In the genomic region with DNA sequence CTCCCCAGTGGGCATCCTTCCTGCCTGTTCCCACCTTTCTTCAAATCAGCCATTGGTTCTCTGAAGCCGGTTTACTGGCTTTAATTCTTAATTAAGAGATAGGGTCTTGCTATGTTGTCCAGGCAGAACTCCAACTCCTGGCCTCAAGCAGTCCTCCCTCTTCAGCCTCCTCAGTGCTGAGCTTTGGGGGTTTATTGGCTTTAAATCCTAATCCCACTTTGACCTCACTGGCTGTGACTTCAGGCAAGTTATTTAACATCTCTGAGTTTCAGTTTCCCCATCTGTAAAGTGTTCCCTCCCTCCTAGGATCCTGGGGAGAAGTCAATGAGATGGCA, we compare ENCODE assay signal across 9 cellular contexts. TPM values are rescaled to one million over a fixed set of nuclear protein-coding genes. Genes with fewer than 3 reads are reported as not detected.
DNase-seq lines count a peak whose midpoint lies in the region; ATAC-seq and TF ChIP-seq lines count a peak whose summit lies in the region.
"Had no signal": no experiment of that assay in that cellular context is flagged by ENCODE, and none has a peak within 500 bp of the region (broad histone marks: within the 10 kb centered on the region; RNA-seq: fewer than 3 reads in every experiment).

No MANE protein-coding gene starts in this region.

- DNase-seq in CD14-positive monocyte (ENCODE audit: low spot score), result no peak
- DNase-seq in Karpas-422, result no peak
- no peak for DNase-seq in esophagus muscularis mucosa (ENCODE audit: extremely low spot score)
- no peak for DNase-seq in gastrocnemius medialis
- no peak for DNase-seq in COLO829 (ENCODE audit: low spot score)
- DNase-seq in activated effector memory CD4-positive, alpha-beta T cell treated with Interleukin-2 at 50 U/mL for 16 hours, result no peak
- DNase-seq in stimulated activated naive CD4-positive, alpha-beta T cell treated with Interleukin-2 at 50 U/mL for 16 hours (lab: John Stamatoyannopoulos, UW), result no peak

- peak overlapping the region; percentile 57 for H3K27ac ChIP-seq in Karpas-422 (ENCODE audit: low read length)
- peak overlapping the region; percentile 88 to 97 (median 94) for H3K27ac ChIP-seq in esophagus muscularis mucosa (replicated peaks in 1 of 4)
- peak overlapping the region in 3 of 4 donors; percentile 86 to 94 (median 91) for H3K27ac ChIP-seq in gastrocnemius medialis

- H3K9me3 Mint-ChIP-seq in CD14-positive monocyte, result peaks cover 0 to 14% (median 6%) of the 10 kb centered on the region in 7 donors
- H3K9me3 Mint-ChIP-seq: activated naive CD4-positive, alpha-beta T cell treated with anti-CD3 and anti-CD28 coated beads, Interleukin-2, amount 50 U/mL, for 24 hours had no signal

- H2AFZ ChIP-seq in Karpas-422 (ENCODE audit: low read length), result no peak overlapping the region

- TF ChIP-seq CTCF in CD14-positive monocyte (IDR thresholded peaks at IDR 0.05), result no peak
- no peak for TF ChIP-seq CTCF in esophagus muscularis mucosa (IDR thresholded peaks at IDR 0.05)
- TF ChIP-seq CTCF in gastrocnemius medialis (IDR thresholded peaks at IDR 0.05 in 4 of 5, conservative IDR thresholded peaks at IDR 0.05 in 1 of 5), result no peak

- H3K9ac ChIP-seq in Karpas-422 (ENCODE audit: low read length), result peak overlapping the region; percentile 89

- peaks cover 36% of the 10 kb centered on the region for H3K79me2 ChIP-seq in Karpas-422 (ENCODE audit: low read length)

- H3K27me3 Mint-ChIP-seq in CD14-positive monocyte (ENCODE audit: low read depth in 3 of 3), result peaks cover 27 to 31% (median 29%) of the 10 kb centered on the region in 3 donors

- H3K9me3 ChIP-seq in Karpas-422 (ENCODE audit: low read length), result no peaks in the 10 kb centered on the region
- H3K9me3 ChIP-seq in esophagus muscularis mucosa, result no peaks in the 10 kb centered on the region
- H3K9me3 ChIP-seq in gastrocnemius medialis, result no peaks in the 10 kb centered on the region

- H3K9me2 ChIP-seq in Karpas-422 (replicated peaks; ENCODE audit: insufficient read depth, low read length), result no peaks in the 10 kb centered on the region

- H4K20me1 ChIP-seq in Karpas-422 (ENCODE audit: insufficient read depth, low read depth, low read length), result peaks cover 13% of the 10 kb centered on the region; the same call in 1 of the 2 replicates

- WGBS in esophagus muscularis mucosa, result 88% methylated on average over 1 of the region's 1 CpG

- H3K4me3 ChIP-seq in Karpas-422 (ENCODE audit: low read length), result peak overlapping the region; percentile 93; the same call in 1 of the 2 replicates
- H3K4me3 ChIP-seq in esophagus muscularis mucosa, result no peak overlapping the region
- H3K4me3 ChIP-seq in gastrocnemius medialis, result no peak overlapping the region

- peak overlapping the region in 6 of 7 donors; percentile 59 to 86 (median 84) for H3K27ac Mint-ChIP-seq in CD14-positive monocyte

- H3K4me2 ChIP-seq in Karpas-422 (ENCODE audit: low read depth, low read length, poor library complexity, severe bottlenecking), result peak overlapping the region; percentile 83

- H3K27me3 ChIP-seq in Karpas-422 (ENCODE audit: low read length) (no peaks in the 10 kb centered on the region), esophagus muscularis mucosa (peaks cover 0 to 4% (median 0%) of the 10 kb centered on the region in 4 donors), gastrocnemius medialis (peaks cover 0 to 11% (median 4%) of the 10 kb centered on the region in 3 donors)

- no peak for TF ChIP-seq EP300 in esophagus muscularis mucosa (IDR thresholded peaks at IDR 0.05)

- H3K36me3 Mint-ChIP-seq in CD14-positive monocyte, result peaks cover 8 to 9% of the 10 kb centered on the region in 2 donors
- H3K36me3 Mint-ChIP-seq: activated naive CD4-positive, alpha-beta T cell treated with anti-CD3 and anti-CD28 coated beads, Interleukin-2, amount 50 U/mL, for 24 hours had no signal

- H3K4me1 ChIP-seq in Karpas-422 (ENCODE audit: low read length) (peaks cover 41% of the 10 kb centered on the region), esophagus muscularis mucosa (peaks cover 53 to 82% (median 74%) of the 10 kb centered on the region in 4 donors), gastrocnemius medialis (peaks cover 25 to 36% of the 10 kb centered on the region in 2 donors)

- TF ChIP-seq POLR2A in esophagus muscularis mucosa (IDR thresholded peaks at IDR 0.05; ENCODE audit: low read depth), result no peak
- TF ChIP-seq POLR2A in gastrocnemius medialis (IDR thresholded peaks at IDR 0.05), result no peak

- ATAC-seq in gastrocnemius medialis, result no peak
- ATAC-seq in GM18519 (IDR thresholded peaks at IDR 0.05; ENCODE audit: low FRiP score, unreplicated experiment), result no peak

- H3K4me1 Mint-ChIP-seq in CD14-positive monocyte, result peaks cover 53% of the 10 kb centered on the region

- intact Hi-C loops in CD14-positive monocyte (cut with micrococcal nuclease) (loop anchor here in 1 of 2 donors (10.0 kb wide), 1 partner anchor 192 kb away; the partner anchor contains the start of gene EIF5), esophagus muscularis mucosa (cut with DNase I) (no loop called here), gastrocnemius medialis (cut with DNase I; ENCODE audit: low total_unique reads) (no loop called here)

- H3K36me3 ChIP-seq in Karpas-422 (ENCODE audit: insufficient read depth, low read length), result no peaks in the 10 kb centered on the region
- H3K36me3 ChIP-seq in esophagus muscularis mucosa, result peaks cover 0 to 19% (median 5%) of the 10 kb centered on the region in 4 donors
- H3K36me3 ChIP-seq in gastrocnemius medialis, result peaks cover 0 to 4% of the 10 kb centered on the region in 2 donors

- in situ Hi-C loops in gastrocnemius medialis (cut with MboI; ENCODE audit: low sequenced_read_pairs in 4 of 4), result no loop called here

- peak overlapping the region; percentile 64 to 73 for H3K4me3 Mint-ChIP-seq in CD14-positive monocyte

RNA-seq across cellular contexts. Expression of gene TRMT61A, which starts 2.1 kb away (rescaled TPM):
- 1 to 10 TPM; 2.7 to 3.4 TPM for polyA plus RNA-seq in CD14-positive monocyte
- 8.0 and 30.8 TPM in 2 replicates for total RNA-seq in Karpas-422 (2014; rRNA removed; shearing (Covaris generic); ENCODE audit: low replicate concordance)
- 10 to 100 TPM; 28.7 to 50.0 (median 35.2) TPM for total RNA-seq in esophagus muscularis mucosa
- total RNA-seq in gastrocnemius medialis, result 10 to 100 TPM in 1 of 4 donors, 1 to 10 TPM in 3; 8.3 to 11.0 (median 9.6) TPM

RNA-seq across cellular contexts. Expression of gene CKB, which starts 4.3 kb away (rescaled TPM):
- polyA plus RNA-seq in CD14-positive monocyte, result 1 to 10 TPM in 1 of 2 donors, under 1 TPM in 1; 0.76 to 2.7 TPM
- total RNA-seq in Karpas-422 (2014; rRNA removed; shearing (Covaris generic); ENCODE audit: low replicate concordance), result 30.4 and 55.2 TPM in 2 replicates
- 1,000 to 10,000 TPM in 3 of 4 donors, 100 to 1,000 TPM in 1; 917 to 1,843 (median 1,284) TPM for total RNA-seq in esophagus muscularis mucosa
- total RNA-seq in gastrocnemius medialis, result 100 to 1,000 TPM in 1 of 4 donors, 10 to 100 TPM in 3; 20.7 to 110 (median 43.4) TPM

RNA-seq across cellular contexts. Expression of gene BAG5, which starts 35.6 kb away (rescaled TPM):
- 10 to 100 TPM; 30.1 to 33.1 TPM for polyA plus RNA-seq in CD14-positive monocyte
- total RNA-seq in Karpas-422 (2014; rRNA removed; shearing (Covaris generic); ENCODE audit: low replicate concordance), result 23.1 and 32.6 TPM in 2 replicates
- 10 to 100 TPM; 27.4 to 34.7 (median 28.3) TPM for total RNA-seq in esophagus muscularis mucosa
- 10 to 100 TPM; 16.9 to 22.6 (median 21.0) TPM for total RNA-seq in gastrocnemius medialis

RNA-seq across cellular contexts. Expression of gene COA8, which starts 35.9 kb away (rescaled TPM):
- 10 to 100 TPM; 52.3 to 58.1 TPM for polyA plus RNA-seq in CD14-positive monocyte
- total RNA-seq in Karpas-422 (2014; rRNA removed; shearing (Covaris generic); ENCODE audit: low replicate concordance), result 62.9 and 63.5 TPM in 2 replicates
- total RNA-seq in esophagus muscularis mucosa (10 to 100 TPM; 26.8 to 46.1 (median 37.6) TPM), gastrocnemius medialis (100 to 1,000 TPM in 1 of 4 donors, 10 to 100 TPM in 3; 56.7 to 111 (median 71.7) TPM)

Comparison
In these comparisons a context has a peak if more than half of its experiments do, and no peak if none do; other contexts are left out.
1. RNA of gene CKB, which starts 4.3 kb away (total RNA-seq): 917 to 1,843 TPM in esophagus muscularis mucosa; 20.7 to 110 TPM in gastrocnemius medialis and 30.4 to 55.2 TPM in Karpas-422; every median in the first group is over 4 times any median in the second.
2. Peak in every context shown above with its lines, with median percentiles within 50 percentile points of each other: H3K27ac ChIP-seq.